In the genomic region with DNA sequence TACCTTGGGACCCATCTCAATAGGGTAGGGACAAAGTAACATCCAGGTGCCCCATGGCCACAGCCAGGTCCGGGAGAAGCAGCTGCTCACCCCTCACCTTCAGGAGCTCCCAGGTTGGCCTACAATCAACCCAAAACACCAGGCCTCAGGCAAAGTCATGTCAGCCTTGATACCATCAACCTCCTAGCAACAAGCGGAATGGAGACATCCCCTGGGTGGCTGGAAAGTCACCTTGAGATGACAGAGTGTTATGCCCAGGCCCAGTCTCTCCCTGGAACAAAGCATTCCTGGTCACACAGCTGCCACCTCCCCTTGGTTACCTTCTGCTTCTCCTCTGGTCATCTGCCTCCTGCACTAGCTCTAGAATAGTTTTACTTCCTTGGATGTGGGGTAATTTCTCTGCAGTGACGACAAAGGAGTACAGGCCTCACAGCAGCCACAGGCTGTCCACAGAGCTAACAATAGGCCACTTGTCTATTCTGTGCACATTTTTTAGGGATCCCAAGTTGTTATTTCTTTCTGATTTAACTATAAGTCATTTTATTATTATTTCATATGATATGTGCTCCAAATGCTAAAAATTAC, we compare ENCODE assay signal across 1 cellular context.
TF ChIP-seq lines count a peak whose summit lies in the region.

No MANE protein-coding gene starts in this region.

TF ChIP-seq in K562, 482 proteins besides CTCF, POLR2A, EP300 and RAD21:
- TF ChIP-seq, protein P1, sequence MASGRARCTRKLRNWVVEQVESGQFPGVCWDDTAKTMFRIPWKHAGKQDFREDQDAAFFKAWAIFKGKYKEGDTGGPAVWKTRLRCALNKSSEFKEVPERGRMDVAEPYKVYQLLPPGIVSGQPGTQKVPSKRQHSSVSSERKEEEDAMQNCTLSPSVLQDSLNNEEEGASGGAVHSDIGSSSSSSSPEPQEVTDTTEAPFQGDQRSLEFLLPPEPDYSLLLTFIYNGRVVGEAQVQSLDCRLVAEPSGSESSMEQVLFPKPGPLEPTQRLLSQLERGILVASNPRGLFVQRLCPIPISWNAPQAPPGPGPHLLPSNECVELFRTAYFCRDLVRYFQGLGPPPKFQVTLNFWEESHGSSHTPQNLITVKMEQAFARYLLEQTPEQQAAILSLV (tag; IDR thresholded peaks at IDR 0.05) = no peak
- TF ChIP-seq ZNF165 (CRISPR knock-in tag; IDR thresholded peaks at IDR 0.05; ENCODE audit: borderline replicate concordance) (no peak), SLC30A9 (CRISPR knock-in tag; IDR thresholded peaks at IDR 0.05) (no peak), HDAC3 (IDR thresholded peaks at IDR 0.05; ENCODE audit: borderline replicate concordance, partially characterized antibody) (no peak), ZNF584 (CRISPR knock-in tag; IDR thresholded peaks at IDR 0.05; ENCODE audit: low read depth) (no peak), CBX3 (IDR thresholded peaks at IDR 0.05; ENCODE audit: borderline replicate concordance in 1 of 2, low read length in 2 of 2) (no peak), RFX1 (IDR thresholded peaks at IDR 0.05) (peak; percentile 16; the same call in 1 of the 2 replicates), FOS (IDR thresholded peaks at IDR 0.05; ENCODE audit: extremely low read depth, insufficient read length) (no peak), ZBTB17 (CRISPR knock-in tag; IDR thresholded peaks at IDR 0.05) (no peak), ESRRA (IDR thresholded peaks at IDR 0.05; ENCODE audit: borderline replicate concordance, low read depth) (peak; percentile 50; the same call in 1 of the 2 replicates), TAL1 (IDR thresholded peaks at IDR 0.05) (no peak), ZC3H4 (CRISPR knock-in tag; IDR thresholded peaks at IDR 0.05; ENCODE audit: borderline replicate concordance) (no peak), KAT7 (CRISPR knock-in tag; IDR thresholded peaks at IDR 0.05; ENCODE audit: borderline replicate concordance) (no peak), L3MBTL2 (IDR thresholded peaks at IDR 0.05) (no peak)
- TF ChIP-seq, protein P2, sequence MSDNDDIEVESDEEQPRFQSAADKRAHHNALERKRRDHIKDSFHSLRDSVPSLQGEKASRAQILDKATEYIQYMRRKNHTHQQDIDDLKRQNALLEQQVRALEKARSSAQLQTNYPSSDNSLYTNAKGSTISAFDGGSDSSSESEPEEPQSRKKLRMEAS (CRISPR knock-in tag; IDR thresholded peaks at IDR 0.05) = no peak
- TF ChIP-seq, protein P3, sequence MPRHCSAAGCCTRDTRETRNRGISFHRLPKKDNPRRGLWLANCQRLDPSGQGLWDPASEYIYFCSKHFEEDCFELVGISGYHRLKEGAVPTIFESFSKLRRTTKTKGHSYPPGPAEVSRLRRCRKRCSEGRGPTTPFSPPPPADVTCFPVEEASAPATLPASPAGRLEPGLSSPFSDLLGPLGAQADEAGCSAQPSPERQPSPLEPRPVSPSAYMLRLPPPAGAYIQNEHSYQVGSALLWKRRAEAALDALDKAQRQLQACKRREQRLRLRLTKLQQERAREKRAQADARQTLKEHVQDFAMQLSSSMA (CRISPR knock-in tag; IDR thresholded peaks at IDR 0.05) = no peak
